Comparison of ENCODE assay signal across 22 cellular contexts in genomic region chr2:63870679-63871078, GRCh38.
"Had no signal": no experiment of that assay in that cellular context is flagged by ENCODE, and none has a peak within 500 bp of the region (broad histone marks: within the 10 kb centered on the region; RNA-seq: fewer than 3 reads in every experiment).

No MANE protein-coding gene starts in this region.

- ATAC-seq: activated CD8-positive, alpha-beta memory T cell treated with anti-CD3 and anti-CD28 coated beads, Interleukin-2, amount 10 ng/mL, durations not matched to agents 7 days and 5 days; activated T-helper 17 cell treated with anti-CD3 and anti-CD28 coated beads, Interleukin-2, amount 50 U/mL, for 72 hours; natural killer cell; T-cell had no signal

- DNase-seq: activated B cell treated with CpG ODN at 0.5 μM for 24 hours; activated CD4-positive, alpha-beta memory T cell treated with anti-CD3 and anti-CD28 coated beads, Interleukin-2, amount 10 ng/mL, durations not matched to agents 7 days and 5 days; activated CD4-positive, alpha-beta T cell treated with anti-CD3 and anti-CD28 coated beads for 48 hours; activated CD8-positive, alpha-beta memory T cell treated with anti-CD3 and anti-CD28 coated beads, Interleukin-2, amount 10 ng/mL, durations not matched to agents 7 days and 5 days; activated naive CD4-positive, alpha-beta T cell; activated naive CD8-positive, alpha-beta T cell treated with anti-CD3 and anti-CD28 coated beads, Interleukin-2, amount 10 ng/mL, durations not matched to agents 7 days and 5 days; amygdala; caudate nucleus; endodermal cell; erythroblast; foreskin melanocyte; natural killer cell; stimulated activated CD4-positive, alpha-beta T cell treated with anti-CD3 and anti-CD28 coated beads, Interleukin-12 subunit alpha, Interleukin-12 subunit beta, amount 100 ng/mL, for 4 hours; stimulated activated CD4-positive, alpha-beta T cell treated with anti-CD3 and anti-CD28 coated beads, Interleukin-1b, Interleukin-23, amount 100 ng/mL, for 48 hours; stimulated activated CD8-positive, alpha-beta memory T cell treated with anti-CD3 and anti-CD28 coated beads, Interleukin-4, amount 100 ng/mL, for 48 hours; stimulated activated naive CD4-positive, alpha-beta T cell; T-cell; transverse colon had no signal

- H3K4me3 Mint-ChIP-seq: activated B cell treated with CpG ODN at 0.5 μM for 24 hours; activated CD4-positive, alpha-beta memory T cell treated with anti-CD3 and anti-CD28 coated beads, Interleukin-2, amount 10 ng/mL, durations not matched to agents 7 days and 5 days; activated CD8-positive, alpha-beta memory T cell treated with anti-CD3 and anti-CD28 coated beads, Interleukin-2, amount 10 ng/mL, durations not matched to agents 7 days and 5 days; activated naive CD8-positive, alpha-beta T cell treated with anti-CD3 and anti-CD28 coated beads, Interleukin-2, amount 10 ng/mL, durations not matched to agents 7 days and 5 days; activated T-helper 17 cell treated with anti-CD3 and anti-CD28 coated beads, Interleukin-2, amount 50 U/mL, for 72 hours; endodermal cell; natural killer cell; T-cell had no signal

- H3K27ac ChIP-seq: parathyroid adenoma, transverse colon, vagina had no signal

- H3K4me3 ChIP-seq: transverse colon, vagina had no signal

- H3K9me3 ChIP-seq: transverse colon, vagina had no signal

- FAIRE-seq: colon had no signal

- H3K9ac ChIP-seq: parathyroid adenoma had no signal

- H2AFZ ChIP-seq: parathyroid adenoma had no signal

- H3K27me3 Mint-ChIP-seq: activated B cell treated with CpG ODN at 0.5 μM for 24 hours; activated CD4-positive, alpha-beta memory T cell treated with anti-CD3 and anti-CD28 coated beads, Interleukin-2, amount 10 ng/mL, durations not matched to agents 7 days and 5 days; activated CD8-positive, alpha-beta memory T cell treated with anti-CD3 and anti-CD28 coated beads, Interleukin-2, amount 10 ng/mL, durations not matched to agents 7 days and 5 days; activated naive CD8-positive, alpha-beta T cell treated with anti-CD3 and anti-CD28 coated beads, Interleukin-2, amount 10 ng/mL, durations not matched to agents 7 days and 5 days; activated T-helper 17 cell treated with anti-CD3 and anti-CD28 coated beads, Interleukin-2, amount 50 U/mL, for 72 hours; T-cell had no signal

- H3K9me3 Mint-ChIP-seq: activated B cell treated with CpG ODN at 0.5 μM for 24 hours; activated T-helper 17 cell treated with anti-CD3 and anti-CD28 coated beads, Interleukin-2, amount 50 U/mL, for 72 hours; natural killer cell; T-cell had no signal

- H3K27ac Mint-ChIP-seq: activated B cell treated with CpG ODN at 0.5 μM for 24 hours; activated CD4-positive, alpha-beta memory T cell treated with anti-CD3 and anti-CD28 coated beads, Interleukin-2, amount 10 ng/mL, durations not matched to agents 7 days and 5 days; activated CD8-positive, alpha-beta memory T cell treated with anti-CD3 and anti-CD28 coated beads, Interleukin-2, amount 10 ng/mL, durations not matched to agents 7 days and 5 days; activated naive CD8-positive, alpha-beta T cell treated with anti-CD3 and anti-CD28 coated beads, Interleukin-2, amount 10 ng/mL, durations not matched to agents 7 days and 5 days; activated T-helper 17 cell treated with anti-CD3 and anti-CD28 coated beads, Interleukin-2, amount 50 U/mL, for 72 hours; natural killer cell; T-cell had no signal

- H3K27me3 ChIP-seq: transverse colon, vagina had no signal
